18 cellular contexts compared by ENCODE assay signal in genomic region chr5:56734066-56734766, GRCh38.
DNase-seq lines count a peak whose midpoint lies in the region; ATAC-seq and TF ChIP-seq lines count a peak whose summit lies in the region.
"Had no signal": no experiment of that assay in that cellular context is flagged by ENCODE, and none has a peak within 500 bp of the region (broad histone marks: within the 10 kb centered on the region; RNA-seq: fewer than 3 reads in every experiment).

No MANE protein-coding gene starts in this region.

- DNase-seq in ELF-1 (ENCODE audit: low read depth, low spot score) (peak; percentile 63), PC-9 (peak; percentile 28 to 77), kidney tubule cell (ENCODE audit: low spot score) (peak; percentile 78), sciatic nerve (ENCODE audit: low spot score) (no peak), posterior vena cava (ENCODE audit: low spot score) (no peak), activated gamma-delta T cell treated with Interleukin-2 at 50 U/mL for 16 hours (no peak)
- no peak for DNase-seq in activated CD4-positive, alpha-beta T cell treated with anti-CD3 and anti-CD28 coated beads, Interleukin-2, amount 50 U/mL, for 1 hour
- DNase-seq: activated CD4-positive, alpha-beta T cell treated with anti-CD3 and anti-CD28 coated beads, Interleukin-2, amount 10 ng/mL, durations not matched to agents 7 days and 5 days; activated naive CD8-positive, alpha-beta T cell treated with anti-CD3 and anti-CD28 coated beads for 36 hours; activated T-cell treated with anti-CD3 and anti-CD28 coated beads, Interleukin-2, amount 50 U/mL, for 4 hours; central memory CD4-positive, alpha-beta T cell; effector memory CD4-positive, alpha-beta T cell; H9; kidney; NCI-H187 treated with DMSO at 0.1 percent for 48 hours; NCI-H446 had no signal

- intact Hi-C loops in PC-9 (cut with micrococcal nuclease; ENCODE audit: unreplicated experiment), result no loop called here
- intact Hi-C loops in sciatic nerve (cut with DNase I), result no loop called here
- intact Hi-C loops in posterior vena cava (cut with DNase I), result no loop called here

- no peak overlapping the region for H3K4me3 ChIP-seq in PC-9
- H3K4me3 ChIP-seq: SK-N-MC had no signal

- no peaks in the 10 kb centered on the region for H3K27me3 ChIP-seq in PC-9 (ENCODE audit: insufficient read depth, low read depth)

- CTCF ChIA-PET in PC-9 (lab: Charles Lee), result interaction anchor here (0.9 kb wide), 1 partner anchor 104 kb away, joined by 3 read pairs; no protein-coding TSS in a partner anchor

- ATAC-seq in sciatic nerve, result peak; percentile 16
- no peak for ATAC-seq in GM18867 (IDR thresholded peaks at IDR 0.05; ENCODE audit: unreplicated experiment)
- ATAC-seq: activated T-cell treated with anti-CD3 and anti-CD28 coated beads, Interleukin-2, amount 50 U/mL, for 4 hours had no signal

- no peaks in the 10 kb centered on the region for H3K9me3 ChIP-seq in PC-9 (ENCODE audit: insufficient read depth, low read depth)

- H3F3A ChIP-seq in PC-9 (ENCODE audit: insufficient read depth, low read depth), result peaks cover 12% of the 10 kb centered on the region

- H3K79me2 ChIP-seq in PC-9 (ENCODE audit: low read depth), result no peaks in the 10 kb centered on the region

- H3K4me2 ChIP-seq in PC-9, result peak overlapping the region; percentile 57

- no peaks in the 10 kb centered on the region for H3K9me2 ChIP-seq in PC-9 (ENCODE audit: insufficient read depth)

- no peak for TF ChIP-seq CTCF in PC-9 (conservative IDR thresholded peaks at IDR 0.05)

- peak overlapping the region; percentile 22 for H3K27ac ChIP-seq in PC-9
- H3K27ac ChIP-seq: SK-N-MC had no signal

- BruUV-seq in PC-9 (replicated peaks; lab: Mats Ljungman, UMichigan), result no TSS peak

- 0 out of 2 replicates have a peak overlapping the region, but pooled peaks have one; percentile 55 for H2AFZ ChIP-seq in PC-9

- no peaks in the 10 kb centered on the region for H4K20me1 ChIP-seq in PC-9 (ENCODE audit: insufficient read depth)

- peaks cover 24% of the 10 kb centered on the region for H3K4me1 ChIP-seq in PC-9 (replicated peaks; ENCODE audit: insufficient read depth)

- POLR2A ChIA-PET in PC-9 (lab: Charles Lee; ENCODE audit: unreplicated experiment), result interaction anchor here (0.6 to 1.0 kb wide), 3 partner anchors 23 to 1338 kb away, joined by 3 to 4 read pairs (median 3); no protein-coding TSS in a partner anchor

- H3K36me3 ChIP-seq in PC-9 (ENCODE audit: low read depth), result no peaks in the 10 kb centered on the region

Comparison
In these comparisons a context has a peak if more than half of its experiments do, and no peak if none do; other contexts are left out.
1. DNase-seq: peak in ELF-1 (single experiment), PC-9 (2 of 2) and kidney tubule cell (single experiment); none in sciatic nerve (single experiment), posterior vena cava (single experiment), activated gamma-delta T cell treated with Interleukin-2 at 50 U/mL for 16 hours (single experiment) and activated CD4-positive, alpha-beta T cell treated with anti-CD3 and anti-CD28 coated beads, Interleukin-2, amount 50 U/mL, for 1 hour (single experiment).